Comparison of ENCODE assay signal across 2 cellular contexts in the genomic region with DNA sequence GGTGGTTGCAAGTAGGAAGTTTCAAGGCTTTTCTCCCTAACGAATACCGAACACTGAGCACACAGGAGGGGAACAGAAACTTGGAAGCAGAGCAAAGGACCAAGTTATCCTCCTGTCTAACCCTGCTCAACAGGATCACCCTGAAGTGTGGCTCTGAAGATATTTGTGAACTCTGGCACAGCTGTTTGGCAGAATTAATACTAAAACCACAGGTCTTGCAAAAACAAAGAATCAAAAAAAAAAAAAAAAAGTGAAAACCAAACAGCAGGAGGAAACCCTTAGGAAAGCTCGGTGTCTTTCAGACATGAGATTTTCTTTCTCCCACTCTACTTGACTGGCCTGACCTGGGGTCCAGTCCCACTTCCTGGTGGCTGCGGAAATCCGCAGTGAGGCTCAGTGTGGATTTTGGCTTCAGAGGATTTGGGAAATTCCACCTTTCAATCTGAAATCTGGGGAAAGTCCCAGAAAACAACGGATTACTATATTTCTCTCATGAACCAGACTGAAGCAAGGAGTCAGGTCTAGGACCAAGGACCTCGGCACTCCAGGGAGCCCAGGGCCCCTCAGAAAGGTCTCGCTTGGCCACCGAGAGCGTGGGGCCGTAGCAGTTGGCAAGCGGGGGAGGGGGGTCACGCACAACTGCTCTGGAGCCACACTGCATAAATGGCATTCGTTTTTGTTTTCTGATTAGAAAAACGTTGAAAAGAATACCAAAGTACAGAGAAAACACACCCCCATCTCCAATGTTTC.
A peak's percentile ranks its signal among the peaks of the same experiment; 100 is the strongest.
TF ChIP-seq lines count a peak whose summit lies in the region.

No MANE protein-coding gene starts in this region.

TF ChIP-seq in SK-N-SH, 30 proteins besides CTCF, POLR2A, EP300 and RAD21:
- TF ChIP-seq CHD2 (IDR thresholded peaks at IDR 0.05; ENCODE audit: low read length, partially characterized antibody) (no peak), FOSL2 (IDR thresholded peaks at IDR 0.05; ENCODE audit: borderline replicate concordance, low read depth) (no peak), POLR2AphosphoS5 (IDR thresholded peaks at IDR 0.05; ENCODE audit: low read depth, low read length) (no peak)

TF ChIP-seq in endothelial cell of umbilical vein, 7 proteins besides CTCF, POLR2A, EP300 and RAD21:
- TF ChIP-seq FOS (IDR thresholded peaks at IDR 0.05; ENCODE audit: borderline replicate concordance, insufficient read depth, low read length) (no peak), EZH2 (IDR thresholded peaks at IDR 0.05; ENCODE audit: borderline replicate concordance, low read depth, low read length, severe bottlenecking) (no peak), POLR2AphosphoS5 (IDR thresholded peaks at IDR 0.05; ENCODE audit: insufficient read depth, low read depth, low read length) (peak; percentile 13), MYC (IDR thresholded peaks at IDR 0.05; ENCODE audit: low read depth, low read length) (no peak)
